Comparison of ENCODE assay signal across 21 cellular contexts in genomic region chr2:12236136-12236834, GRCh38.
"Had no signal": no experiment of that assay in that cellular context is flagged by ENCODE, and none has a peak within 500 bp of the region (broad histone marks: within the 10 kb centered on the region; RNA-seq: fewer than 3 reads in every experiment).

No MANE protein-coding gene starts in this region.

- H3K36me3 Mint-ChIP-seq: activated naive CD4-positive, alpha-beta T cell treated with anti-CD3 and anti-CD28 coated beads, Interleukin-2, amount 50 U/mL, for 24 hours; naive B cell; stimulated activated naive B cell treated with anti-CD40 and anti-IgM and Interleukin-4, amounts not matched to agents 10 μg/mL and 1 μg/mL and 100 μg/mL, for 72 hours had no signal

- H3K4me3 ChIP-seq: breast epithelium, colonic mucosa, lower lobe of right lung, right atrium auricular region, spleen, transverse colon had no signal

- H3K36me3 ChIP-seq: breast epithelium, colonic mucosa, lower lobe of right lung, neutrophil, right atrium auricular region, spleen, transverse colon had no signal

- H3K9me3 ChIP-seq: breast epithelium, colonic mucosa, lower lobe of right lung, neutrophil, right atrium auricular region, spleen, transverse colon had no signal

- H3K27me3 Mint-ChIP-seq: activated B cell treated with CpG ODN at 0.5 μM for 24 hours; activated CD4-positive, alpha-beta T cell treated with anti-CD3 and anti-CD28 coated beads, Interleukin-2, amount 10 ng/mL, durations not matched to agents 7 days and 5 days; activated naive CD4-positive, alpha-beta T cell treated with anti-CD3 and anti-CD28 coated beads, Interleukin-2, amount 50 U/mL, for 24 hours; naive B cell; stimulated activated naive B cell treated with anti-CD40 and anti-IgM and Interleukin-4, amounts not matched to agents 10 μg/mL and 1 μg/mL and 100 μg/mL, for 72 hours had no signal

- H3K9me3 Mint-ChIP-seq: activated B cell treated with CpG ODN at 0.5 μM for 24 hours; activated CD4-positive, alpha-beta T cell treated with anti-CD3 and anti-CD28 coated beads, Interleukin-2, amount 10 ng/mL, durations not matched to agents 7 days and 5 days; activated T-helper 2 cell treated with anti-CD3 and anti-CD28 coated beads, Interferon-gamma antibody, Interleukin-2, Interleukin-4, amounts not matched to agents 10 μg/mL and 5 μg/mL and 100 μg/mL, durations not matched to agents 14 hours and 24 hours and 36 hours had no signal

- H3K4me1 Mint-ChIP-seq: activated CD4-positive, alpha-beta T cell treated with anti-CD3 and anti-CD28 coated beads, Interleukin-2, amount 10 ng/mL, durations not matched to agents 7 days and 5 days had no signal

- H3K27ac ChIP-seq: breast epithelium, colonic mucosa, lower lobe of right lung, neutrophil, right atrium auricular region, spleen, transverse colon had no signal

- H3K27me3 ChIP-seq: breast epithelium, colonic mucosa, neutrophil, right atrium auricular region, spleen, transverse colon had no signal

- H3K4me1 ChIP-seq: breast epithelium, colonic mucosa, spleen, transverse colon had no signal

- DNase-seq: activated B cell treated with CpG ODN at 0.5 μM for 24 hours; activated CD4-positive, alpha-beta T cell treated with anti-CD3 and anti-CD28 coated beads, Interleukin-2, amount 10 ng/mL, durations not matched to agents 7 days and 5 days; activated CD8-positive, alpha-beta memory T cell treated with anti-CD3 and anti-CD28 coated beads for 24 hours; amniotic stem cell; colonic mucosa; effector CD4-positive, alpha-beta T cell; hippocampal formation; left cardiac atrium; lower lobe of right lung; naive B cell; spleen; stimulated activated CD4-positive, alpha-beta T cell treated with anti-CD3 and anti-CD28 coated beads, Interleukin-1b, Interleukin-23, amount 100 ng/mL, for 48 hours; stimulated activated naive B cell treated with anti-CD40 and anti-IgM and Interleukin-4, amounts not matched to agents 10 μg/mL and 1 μg/mL and 100 μg/mL, for 72 hours; substantia nigra; transverse colon had no signal

- ATAC-seq: left cardiac atrium; lower lobe of right lung; stimulated activated naive B cell treated with anti-CD40 and anti-IgM and Interleukin-4, amounts not matched to agents 10 μg/mL and 1 μg/mL and 100 μg/mL, for 72 hours had no signal

- H3K27ac Mint-ChIP-seq: activated B cell treated with CpG ODN at 0.5 μM for 24 hours; activated CD4-positive, alpha-beta T cell treated with anti-CD3 and anti-CD28 coated beads, Interleukin-2, amount 10 ng/mL, durations not matched to agents 7 days and 5 days; activated naive CD4-positive, alpha-beta T cell treated with anti-CD3 and anti-CD28 coated beads, Interleukin-2, amount 50 U/mL, for 24 hours; activated T-helper 2 cell treated with anti-CD3 and anti-CD28 coated beads, Interferon-gamma antibody, Interleukin-2, Interleukin-4, amounts not matched to agents 10 μg/mL and 5 μg/mL and 100 μg/mL, durations not matched to agents 14 hours and 24 hours and 36 hours; stimulated activated naive B cell treated with anti-CD40 and anti-IgM and Interleukin-4, amounts not matched to agents 10 μg/mL and 1 μg/mL and 100 μg/mL, for 72 hours; T-helper 1 cell treated with Interleukin-12 subunit alpha and Interleukin-12 subunit beta and Interleukin-4 antibody, amounts not matched to agents 30 μg/mL and 1 μg/mL, for 36 hours had no signal

- H3K4me3 Mint-ChIP-seq: activated B cell treated with CpG ODN at 0.5 μM for 24 hours; activated CD4-positive, alpha-beta T cell treated with anti-CD3 and anti-CD28 coated beads, Interleukin-2, amount 10 ng/mL, durations not matched to agents 7 days and 5 days; activated naive CD4-positive, alpha-beta T cell treated with anti-CD3 and anti-CD28 coated beads, Interleukin-2, amount 50 U/mL, for 24 hours; naive B cell; stimulated activated naive B cell treated with anti-CD40 and anti-IgM and Interleukin-4, amounts not matched to agents 10 μg/mL and 1 μg/mL and 100 μg/mL, for 72 hours; T-helper 1 cell treated with Interleukin-12 subunit alpha and Interleukin-12 subunit beta and Interleukin-4 antibody, amounts not matched to agents 30 μg/mL and 1 μg/mL, for 36 hours had no signal
